In the genomic region with DNA sequence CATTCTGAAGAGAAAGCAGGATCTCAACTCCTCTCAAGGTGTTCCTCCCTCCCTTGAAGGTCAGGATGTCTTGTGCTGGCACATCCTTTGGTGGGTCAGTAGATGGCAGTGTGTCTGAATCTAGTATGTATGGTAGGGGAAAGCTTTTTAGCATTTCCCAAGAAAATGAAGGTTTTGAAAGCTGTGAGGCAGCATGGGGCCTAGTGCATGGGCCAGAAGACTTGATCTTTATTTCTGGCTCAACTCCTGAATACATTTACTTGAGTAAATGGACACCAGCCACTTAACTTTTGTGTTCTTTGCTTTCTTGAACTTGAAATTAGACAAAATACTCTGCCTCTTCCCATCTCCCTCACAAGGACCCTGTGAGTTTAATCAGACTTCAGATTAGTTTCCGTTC, we compare ENCODE assay signal across 8 cellular contexts.
DNase-seq lines count a peak whose midpoint lies in the region; ATAC-seq and TF ChIP-seq lines count a peak whose summit lies in the region.

No MANE protein-coding gene starts in this region.

- H3K4me3 ChIP-seq in SK-N-SH (ENCODE audit: low read depth in 2 of 2, low read length in 1 of 2): no peak overlapping the region
- H3K4me3 ChIP-seq in astrocyte of the spinal cord (ENCODE audit: low read depth, low read length): no peak overlapping the region
- no peak overlapping the region for H3K4me3 ChIP-seq in spleen

- DNase-seq in GF-D8 (lab: John Stamatoyannopoulos, UW) (peak; percentile 82), HS-5 (ENCODE audit: low read depth) (peak; percentile 8), SK-N-SH (peak; percentile 53), astrocyte of the spinal cord (ENCODE audit: low read depth, low spot score) (peak; percentile 86), iPS-NIHi11 (ENCODE audit: low spot score) (peak; percentile 67), spleen (no peak), ecto neural progenitor cell (ENCODE audit: low spot score) (no peak)

- no peaks in the 10 kb centered on the region for H3F3A ChIP-seq in SK-N-SH (replicated peaks; ENCODE audit: insufficient read depth)

- peak; percentile 93 for ATAC-seq in GM21526 (IDR thresholded peaks at IDR 0.05; ENCODE audit: low FRiP score, unreplicated experiment)

- intact Hi-C loops in spleen (cut with DNase I; ENCODE audit: low total_unique reads): loop anchor here (10.0 kb wide), 1 partner anchor 396 kb away; no protein-coding TSS in a partner anchor

- POLR2A ChIA-PET in SK-N-SH (lab: Yijun Ruan, JAX): no interaction called here

- no peaks in the 10 kb centered on the region for H4K20me1 ChIP-seq in SK-N-SH (ENCODE audit: insufficient read depth)

- no peak overlapping the region for H2AFZ ChIP-seq in SK-N-SH (ENCODE audit: low read depth)

- 92% methylated on average over 1 of the region's 1 CpG for WGBS in SK-N-SH (ENCODE audit: low lambda C conversion rate)
- 52 to 86% (median 58%) methylated on average over 1 of the region's 1 CpG for WGBS in spleen, 5 donors

- H3K79me2 ChIP-seq in SK-N-SH (ENCODE audit: insufficient read depth): no peaks in the 10 kb centered on the region

- TF ChIP-seq RAD21 in SK-N-SH (IDR thresholded peaks at IDR 0.05; ENCODE audit: low read length): peak; percentile 85

- H3K9me2 ChIP-seq in SK-N-SH: no peaks in the 10 kb centered on the region

- TF ChIP-seq CTCF in SK-N-SH (IDR thresholded peaks at IDR 0.05) (peak; percentile 74), astrocyte of the spinal cord (IDR thresholded peaks at IDR 0.05; ENCODE audit: low read depth, low read length) (peak; percentile 86), spleen (IDR thresholded peaks at IDR 0.05 in 8 of 11, conservative IDR thresholded peaks at IDR 0.05 in 3 of 11) (peak; percentile 42 to 81 (median 67))

- H3K4me2 ChIP-seq in SK-N-SH: no peak overlapping the region

- H3K9me3 ChIP-seq in SK-N-SH (no peaks in the 10 kb centered on the region), spleen (no peaks in the 10 kb centered on the region)

- TF ChIP-seq POLR2A in spleen (IDR thresholded peaks at IDR 0.05): no peak

- H3K27me3 ChIP-seq in SK-N-SH (ENCODE audit: insufficient read depth) (no peaks in the 10 kb centered on the region), spleen (replicated peaks in 1 of 7) (no peaks in the 10 kb centered on the region)

- H3K4me1 ChIP-seq in SK-N-SH (ENCODE audit: control insufficient read depth in 1 of 2, insufficient read depth in 2 of 2, low read depth in 1 of 2, low read length in 1 of 2): no peaks in the 10 kb centered on the region; a peak in 1 of 4 replicates
- H3K4me1 ChIP-seq in spleen: peaks cover 0 to 16% (median 13%) of the 10 kb centered on the region in 6 donors

- CTCF ChIA-PET in SK-N-SH (lab: Yijun Ruan, JAX): interaction anchor here (0.5 to 3.5 kb wide), 15 partner anchors 10 to 1261 kb away, joined by 3 to 25 read pairs (median 3); no protein-coding TSS in a partner anchor

- in situ Hi-C loops in astrocyte of the spinal cord (cut with HindIII; ENCODE audit: low sequenced_read_pairs): no loop called here

- H3K36me3 ChIP-seq in SK-N-SH (replicated peaks in 1 of 2; ENCODE audit: control insufficient read depth in 1 of 2, insufficient read depth in 2 of 2, low read length in 1 of 2): no peaks in the 10 kb centered on the region
- H3K36me3 ChIP-seq in spleen: no peaks in the 10 kb centered on the region

- H3K27ac ChIP-seq in SK-N-SH (ENCODE audit: low read depth in 2 of 2, low read length in 1 of 2) (no peak overlapping the region), spleen (peak overlapping the region in 6 of 8 donors; percentile 1 to 60 (median 27))

- no peak overlapping the region for H3K9ac ChIP-seq in SK-N-SH

- TF ChIP-seq EP300 in SK-N-SH (IDR thresholded peaks at IDR 0.05; ENCODE audit: borderline replicate concordance in 1 of 2, low read depth in 1 of 2, low read length in 1 of 2): no peak

TF ChIP-seq in SK-N-SH, 30 proteins besides CTCF, POLR2A, EP300 and RAD21:
- TF ChIP-seq RCOR1 (IDR thresholded peaks at IDR 0.05; ENCODE audit: low read length) (no peak), PBX3 (IDR thresholded peaks at IDR 0.05) (no peak), SMC3 (IDR thresholded peaks at IDR 0.05; ENCODE audit: low read depth, low read length) (peak; percentile 75)
- TF ChIP-seq, protein P1, sequence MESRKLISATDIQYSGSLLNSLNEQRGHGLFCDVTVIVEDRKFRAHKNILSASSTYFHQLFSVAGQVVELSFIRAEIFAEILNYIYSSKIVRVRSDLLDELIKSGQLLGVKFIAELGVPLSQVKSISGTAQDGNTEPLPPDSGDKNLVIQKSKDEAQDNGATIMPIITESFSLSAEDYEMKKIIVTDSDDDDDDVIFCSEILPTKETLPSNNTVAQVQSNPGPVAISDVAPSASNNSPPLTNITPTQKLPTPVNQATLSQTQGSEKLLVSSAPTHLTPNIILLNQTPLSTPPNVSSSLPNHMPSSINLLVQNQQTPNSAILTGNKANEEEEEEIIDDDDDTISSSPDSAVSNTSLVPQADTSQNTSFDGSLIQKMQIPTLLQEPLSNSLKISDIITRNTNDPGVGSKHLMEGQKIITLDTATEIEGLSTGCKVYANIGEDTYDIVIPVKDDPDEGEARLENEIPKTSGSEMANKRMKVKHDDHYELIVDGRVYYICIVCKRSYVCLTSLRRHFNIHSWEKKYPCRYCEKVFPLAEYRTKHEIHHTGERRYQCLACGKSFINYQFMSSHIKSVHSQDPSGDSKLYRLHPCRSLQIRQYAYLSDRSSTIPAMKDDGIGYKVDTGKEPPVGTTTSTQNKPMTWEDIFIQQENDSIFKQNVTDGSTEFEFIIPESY (IDR thresholded peaks at IDR 0.05; ENCODE audit: borderline replicate concordance, low read depth): no peak

Comparison
In these comparisons a context has a peak if more than half of its experiments do, and no peak if none do; other contexts are left out.
1. DNase-seq: peak in GF-D8 (single experiment), HS-5 (single experiment), SK-N-SH (single experiment), astrocyte of the spinal cord (single experiment) and iPS-NIHi11 (single experiment); none in spleen (single experiment) and ecto neural progenitor cell (single experiment).
2. H3K27ac ChIP-seq: peak in spleen (6 of 8); none in SK-N-SH (0 of 2).
3. Peak in every context shown above with its lines, with median percentiles within 50 percentile points of each other: CTCF ChIP-seq.